ENCODE assay signal across 1 cellular context in the genomic region with DNA sequence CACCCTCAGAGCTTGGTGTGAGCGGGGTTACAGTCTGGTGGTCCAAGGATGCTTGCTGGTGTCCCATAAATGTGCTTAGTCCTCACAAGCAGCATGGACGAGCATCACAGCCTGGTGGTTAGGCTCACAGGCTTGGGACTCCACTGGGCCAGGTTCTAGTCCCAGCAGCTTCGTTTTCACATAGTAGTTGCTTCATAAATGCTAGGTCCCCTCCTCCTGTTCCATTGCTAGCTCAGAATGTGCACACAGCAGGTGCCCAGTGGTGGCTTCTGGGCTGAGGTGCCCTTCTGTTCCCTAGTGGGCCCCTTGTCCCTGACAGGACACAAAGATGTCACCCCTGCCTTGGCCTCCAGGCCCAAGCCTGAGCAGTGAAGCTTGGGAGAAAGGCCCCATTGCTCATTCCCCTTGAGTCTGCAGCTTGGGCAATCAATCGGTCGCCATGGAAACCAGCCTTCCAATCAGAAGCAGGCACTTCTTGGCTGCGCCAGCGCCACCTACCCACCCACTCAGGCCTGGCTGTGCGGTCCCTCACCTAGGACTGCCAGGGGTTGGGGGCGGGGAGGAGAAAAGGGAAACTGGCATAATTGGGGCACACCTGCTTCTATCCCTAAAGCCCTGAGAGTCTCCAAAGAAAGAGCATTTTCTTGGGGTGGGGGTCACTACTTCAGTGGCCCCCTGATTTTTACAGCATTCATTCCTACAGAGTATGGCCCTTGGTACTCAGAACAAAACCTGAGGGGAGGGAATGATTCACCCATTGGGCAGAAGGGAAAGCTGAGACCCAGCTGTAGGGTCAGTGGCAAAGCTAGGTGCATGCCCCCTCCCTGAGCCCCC.
TF ChIP-seq lines count a peak whose summit lies in the region.

No MANE protein-coding gene starts in this region.

TF ChIP-seq in HEK293, 187 proteins besides CTCF, POLR2A, EP300 and RAD21 (continued from another document):
- TF ChIP-seq ZNF274 (IDR thresholded peaks at IDR 0.05; ENCODE audit: low read length) (no peak), ZNF274 (tag by site-specific recombination; IDR thresholded peaks at IDR 0.05; ENCODE audit: borderline replicate concordance) (no peak)
